Comparison of ENCODE assay signal across 7 cellular contexts in genomic region chr6:31733734-31734133, GRCh38. TPM values are rescaled to one million over a fixed set of nuclear protein-coding genes. Genes with fewer than 3 reads are reported as not detected.
DNase-seq lines count a peak whose midpoint lies in the region; ATAC-seq, FAIRE-seq and TF ChIP-seq lines count a peak whose summit lies in the region.
"Had no signal": no experiment of that assay in that cellular context is flagged by ENCODE, and none has a peak within 500 bp of the region (broad histone marks: within the 10 kb centered on the region; RNA-seq: fewer than 3 reads in every experiment).

No MANE protein-coding gene starts in this region.

- H3F3A ChIP-seq in MM.1S (ENCODE audit: insufficient read depth, low read length): peaks cover 75% of the 10 kb centered on the region

- peaks cover 10% of the 10 kb centered on the region for H3K36me3 ChIP-seq in MM.1S (replicated peaks; ENCODE audit: insufficient read depth, low read length)
- peaks cover 38% of the 10 kb centered on the region for H3K36me3 ChIP-seq in skeletal muscle satellite cell (ENCODE audit: insufficient read depth, low read length)

- H4K20me1 ChIP-seq in MM.1S (ENCODE audit: insufficient read depth, low read length): no peaks in the 10 kb centered on the region

- DNase-seq in MM.1S (no peak), choroid plexus epithelial cell (ENCODE audit: low read depth) (no peak), GM19239 (ENCODE audit: insufficient read length, low spot score) (no peak)
- DNase-seq in activated CD4-positive, CD25-positive, alpha-beta regulatory T cell treated with anti-CD3 and anti-CD28 coated beads, Interleukin-2, amount 50 U/mL, for 72 hours: no peak
- DNase-seq: NCI-H1930 had no signal

- H3K4me1 ChIP-seq in MM.1S (ENCODE audit: low read length) (peaks cover 36% of the 10 kb centered on the region), skeletal muscle satellite cell (ENCODE audit: control insufficient read depth, insufficient read depth, low read length) (peaks cover 46% of the 10 kb centered on the region)

- H3K9ac ChIP-seq in MM.1S (ENCODE audit: low read length) (peak overlapping the region; percentile 91; the same call in 1 of the 2 replicates), skeletal muscle satellite cell (ENCODE audit: low read depth, low read length) (peak overlapping the region; percentile 96)

- peak overlapping the region; percentile 98; the same call in 1 of the 2 replicates for H3K27ac ChIP-seq in MM.1S (ENCODE audit: low read length)

- H3K4me3 ChIP-seq in MM.1S (ENCODE audit: low read length): peak overlapping the region; percentile 84; the same call in 1 of the 2 replicates
- peak overlapping the region; percentile 91 for H3K4me3 ChIP-seq in choroid plexus epithelial cell (ENCODE audit: low read depth, low read length)
- peak overlapping the region; percentile 86 for H3K4me3 ChIP-seq in skeletal muscle satellite cell (ENCODE audit: low read length)

- H2AFZ ChIP-seq in MM.1S (ENCODE audit: low read length): no peak overlapping the region

- H3K4me2 ChIP-seq in MM.1S (ENCODE audit: low read depth, low read length) (peak overlapping the region; percentile 99), skeletal muscle satellite cell (ENCODE audit: low read length) (peak overlapping the region; percentile 92)

- no peaks in the 10 kb centered on the region for H3K9me2 ChIP-seq in MM.1S (replicated peaks; ENCODE audit: insufficient read depth, low read length)

- no peak for TF ChIP-seq CTCF in MM.1S (IDR thresholded peaks at IDR 0.05; ENCODE audit: low read length)
- no peak for TF ChIP-seq CTCF in choroid plexus epithelial cell (conservative IDR thresholded peaks at IDR 0.05; ENCODE audit: low read depth, low read length)

- H3K27me3 ChIP-seq in MM.1S (replicated peaks; ENCODE audit: insufficient read depth, low read length) (no peaks in the 10 kb centered on the region), skeletal muscle satellite cell (ENCODE audit: control insufficient read depth, insufficient read depth, low read length) (no peaks in the 10 kb centered on the region)

- no peak for FAIRE-seq in GM19239 (lab: Jason Lieb, UNC)

- peaks cover 51% of the 10 kb centered on the region for H3K79me2 ChIP-seq in MM.1S (ENCODE audit: low read length)

- ATAC-seq in HG03342 (IDR thresholded peaks at IDR 0.05; ENCODE audit: unreplicated experiment): no peak

- H3K9me3 ChIP-seq in MM.1S (replicated peaks; ENCODE audit: insufficient read depth, low read length) (no peaks in the 10 kb centered on the region), skeletal muscle satellite cell (replicated peaks; ENCODE audit: low read length) (no peaks in the 10 kb centered on the region)

RNA-seq across cellular contexts. Expression of gene CLIC1, which starts 2.6 kb away (rescaled TPM):
- 1,096 and 1,297 TPM in 2 replicates for total RNA-seq in skeletal muscle satellite cell (2012; rRNA removed)

RNA-seq across cellular contexts. Expression of gene DDAH2, which starts 4.6 kb away (rescaled TPM):
- total RNA-seq in skeletal muscle satellite cell (2012; rRNA removed): 24.0 and 28.4 TPM in 2 replicates

RNA-seq across cellular contexts. Expression of gene MSH5, which starts 6.1 kb away (rescaled TPM):
- 13.8 and 19.3 TPM in 2 replicates for total RNA-seq in skeletal muscle satellite cell (2012; rRNA removed)

RNA-seq across cellular contexts. Expression of gene MPIG6B, which starts 10.6 kb away (rescaled TPM):
- not detected in 2 replicates for total RNA-seq in skeletal muscle satellite cell (2012; rRNA removed)

RNA-seq across cellular contexts. Expression of gene LY6G6C, which starts 12.2 kb away (rescaled TPM):
- not detected in 2 replicates for total RNA-seq in skeletal muscle satellite cell (2012; rRNA removed)
